8 cellular contexts compared by ENCODE assay signal in the genomic region with DNA sequence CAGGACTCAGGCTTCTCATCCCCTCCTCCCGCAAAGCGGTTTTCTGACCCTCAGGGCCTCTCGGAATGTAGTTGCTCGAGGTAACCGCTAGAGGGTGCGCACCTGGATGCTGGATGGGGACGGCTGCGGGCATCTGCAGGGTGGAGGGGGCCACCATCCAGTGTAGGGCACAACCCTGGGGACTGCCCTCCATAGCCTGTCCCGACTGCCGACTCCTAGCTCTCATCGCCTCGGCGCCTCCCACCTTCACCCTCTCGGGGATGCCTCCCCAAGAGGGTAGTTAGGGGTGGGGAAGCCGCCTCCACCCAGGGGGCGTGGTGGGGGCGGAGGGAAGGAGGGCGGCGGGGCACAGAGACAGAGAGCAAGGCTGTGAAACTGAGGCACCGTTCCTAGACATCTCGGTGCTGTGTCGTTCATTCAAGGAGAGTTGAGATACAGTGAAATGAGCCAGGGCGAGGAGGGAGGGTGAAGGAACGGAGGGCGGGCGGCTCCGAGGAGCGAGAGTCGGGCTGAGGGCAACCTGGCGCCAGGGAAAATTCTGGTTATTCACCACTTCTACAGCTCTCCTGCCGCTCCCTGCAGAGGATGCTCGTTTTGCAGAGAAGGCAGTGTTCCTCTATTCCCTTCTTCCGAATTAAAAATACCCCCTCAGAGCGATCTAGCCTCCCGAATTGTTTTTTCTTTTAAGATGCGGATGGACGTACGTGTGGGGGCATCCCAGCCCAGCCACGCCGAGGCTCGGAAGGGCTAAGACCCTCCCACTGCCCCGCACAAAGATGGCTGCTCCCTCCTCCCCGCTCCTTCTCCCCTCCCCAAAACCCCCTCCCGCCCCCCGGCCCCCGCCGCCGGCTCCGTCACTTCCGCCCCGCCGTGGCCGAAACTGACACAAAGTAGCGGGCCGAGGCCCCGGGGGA. TPM values are rescaled to one million over a fixed set of nuclear protein-coding genes. Genes with fewer than 3 reads are reported as not detected.
DNase-seq lines count a peak whose midpoint lies in the region; ATAC-seq and TF ChIP-seq lines count a peak whose summit lies in the region.

A gene with protein sequence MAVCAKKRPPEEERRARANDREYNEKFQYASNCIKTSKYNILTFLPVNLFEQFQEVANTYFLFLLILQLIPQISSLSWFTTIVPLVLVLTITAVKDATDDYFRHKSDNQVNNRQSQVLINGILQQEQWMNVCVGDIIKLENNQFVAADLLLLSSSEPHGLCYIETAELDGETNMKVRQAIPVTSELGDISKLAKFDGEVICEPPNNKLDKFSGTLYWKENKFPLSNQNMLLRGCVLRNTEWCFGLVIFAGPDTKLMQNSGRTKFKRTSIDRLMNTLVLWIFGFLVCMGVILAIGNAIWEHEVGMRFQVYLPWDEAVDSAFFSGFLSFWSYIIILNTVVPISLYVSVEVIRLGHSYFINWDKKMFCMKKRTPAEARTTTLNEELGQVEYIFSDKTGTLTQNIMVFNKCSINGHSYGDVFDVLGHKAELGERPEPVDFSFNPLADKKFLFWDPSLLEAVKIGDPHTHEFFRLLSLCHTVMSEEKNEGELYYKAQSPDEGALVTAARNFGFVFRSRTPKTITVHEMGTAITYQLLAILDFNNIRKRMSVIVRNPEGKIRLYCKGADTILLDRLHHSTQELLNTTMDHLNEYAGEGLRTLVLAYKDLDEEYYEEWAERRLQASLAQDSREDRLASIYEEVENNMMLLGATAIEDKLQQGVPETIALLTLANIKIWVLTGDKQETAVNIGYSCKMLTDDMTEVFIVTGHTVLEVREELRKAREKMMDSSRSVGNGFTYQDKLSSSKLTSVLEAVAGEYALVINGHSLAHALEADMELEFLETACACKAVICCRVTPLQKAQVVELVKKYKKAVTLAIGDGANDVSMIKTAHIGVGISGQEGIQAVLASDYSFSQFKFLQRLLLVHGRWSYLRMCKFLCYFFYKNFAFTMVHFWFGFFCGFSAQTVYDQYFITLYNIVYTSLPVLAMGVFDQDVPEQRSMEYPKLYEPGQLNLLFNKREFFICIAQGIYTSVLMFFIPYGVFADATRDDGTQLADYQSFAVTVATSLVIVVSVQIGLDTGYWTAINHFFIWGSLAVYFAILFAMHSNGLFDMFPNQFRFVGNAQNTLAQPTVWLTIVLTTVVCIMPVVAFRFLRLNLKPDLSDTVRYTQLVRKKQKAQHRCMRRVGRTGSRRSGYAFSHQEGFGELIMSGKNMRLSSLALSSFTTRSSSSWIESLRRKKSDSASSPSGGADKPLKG (plus strand): TSS at position 857 of the 914 bp plus-strand sequence. CDS start 2,617 bp downstream, outside the sequence.

- H3K27ac ChIP-seq in ectodermal cell (ENCODE audit: insufficient read depth, low read depth, low read length, poor library complexity, severe bottlenecking) = peak within 1 kb of the TSS; percentile 26
- peak within 1 kb of the TSS; percentile 82 to 89 for H3K27ac ChIP-seq in lung (ENCODE audit: low read depth in 1 of 2, low read length in 1 of 2)

- WGBS in ectodermal cell, 2 experiments = 0 to 1% methylated on average over 54 of the region's 56 CpGs
- WGBS in lung, 2 donors = 1% methylated on average over 54 to 56 of the region's 56 CpGs

- H3K4me3 ChIP-seq in ectodermal cell (ENCODE audit: insufficient read depth, low read depth, low read length) (peak within 1 kb of the TSS; percentile 50), lung (peak within 1 kb of the TSS; percentile 58)

- peak; percentile 90 for TF ChIP-seq CTCF in GM10266 (IDR thresholded peaks at IDR 0.05; ENCODE audit: control insufficient read depth, insufficient read depth, low read depth, missing control alignments)
- peak; percentile 71 for TF ChIP-seq CTCF in lung (IDR thresholded peaks at IDR 0.05; ENCODE audit: control extremely low read depth, extremely low read depth)

- H3K4me1 ChIP-seq in ectodermal cell (ENCODE audit: control insufficient read depth, insufficient read depth, low read length) (peaks cover 28% of the 10 kb centered on the region), lung (ENCODE audit: control insufficient read depth in 2 of 2, insufficient read depth in 2 of 2, low read length in 2 of 2) (peaks cover 13 to 26% of the 10 kb centered on the region in 2 donors)

- ATAC-seq in HG03521 (IDR thresholded peaks at IDR 0.05; ENCODE audit: unreplicated experiment) = peak; percentile 32
- peak; percentile 59 for ATAC-seq in activated CD8-positive, alpha-beta T cell treated with anti-CD3 and anti-CD28 coated beads, Interleukin-2, amount 10 ng/mL, durations not matched to agents 7 days and 5 days
- peak; percentile 54 for ATAC-seq in lung (ENCODE audit: insufficient read depth, low FRiP score)
- no peak for ATAC-seq in HG03280 (IDR thresholded peaks at IDR 0.05; ENCODE audit: unreplicated experiment)

- peak within 1 kb of the TSS; percentile 92 for H3K4me3 Mint-ChIP-seq in activated CD8-positive, alpha-beta T cell treated with anti-CD3 and anti-CD28 coated beads, Interleukin-2, amount 10 ng/mL, durations not matched to agents 7 days and 5 days

- H3K9me3 ChIP-seq in ectodermal cell (ENCODE audit: control insufficient read depth, low read length) (no peaks in the 10 kb centered on the region), lung (ENCODE audit: control insufficient read depth in 2 of 2, insufficient read depth in 1 of 2, low read length in 1 of 2) (no peaks in the 10 kb centered on the region)

- no peaks in the 10 kb centered on the region for H3K9me3 Mint-ChIP-seq in activated CD8-positive, alpha-beta T cell treated with anti-CD3 and anti-CD28 coated beads, Interleukin-2, amount 10 ng/mL, durations not matched to agents 7 days and 5 days (ENCODE audit: insufficient read depth)

- H3K27me3 Mint-ChIP-seq in activated CD8-positive, alpha-beta T cell treated with anti-CD3 and anti-CD28 coated beads, Interleukin-2, amount 10 ng/mL, durations not matched to agents 7 days and 5 days (ENCODE audit: low read depth) = peaks cover 21% of the 10 kb centered on the region

- H3K36me3 ChIP-seq in ectodermal cell (ENCODE audit: control insufficient read depth, insufficient read depth, low read length) (no peaks in the 10 kb centered on the region), lung (ENCODE audit: control insufficient read depth in 2 of 2, insufficient read depth in 2 of 2, low read length in 2 of 2) (no peaks in the 10 kb centered on the region)

- POLR2A ChIA-PET in activated CD8-positive, alpha-beta T cell treated with anti-CD3 and anti-CD28 coated beads, Interleukin-2, amount 10 ng/mL, durations not matched to agents 7 days and 5 days (lab: Charles Lee) = interaction anchor here (0.6 to 1.5 kb wide), 5 partner anchors 10 to 233 kb away, joined by 3 to 4 read pairs (median 3); a partner anchor contains a TSS

- peaks cover 4% of the 10 kb centered on the region for H3K36me3 Mint-ChIP-seq in activated CD8-positive, alpha-beta T cell treated with anti-CD3 and anti-CD28 coated beads, Interleukin-2, amount 10 ng/mL, durations not matched to agents 7 days and 5 days (ENCODE audit: low read depth)

- H3K4me1 Mint-ChIP-seq in activated CD8-positive, alpha-beta T cell treated with anti-CD3 and anti-CD28 coated beads, Interleukin-2, amount 10 ng/mL, durations not matched to agents 7 days and 5 days (ENCODE audit: low read depth) = peaks cover 45% of the 10 kb centered on the region

- CTCF ChIA-PET in activated CD8-positive, alpha-beta T cell treated with anti-CD3 and anti-CD28 coated beads, Interleukin-2, amount 10 ng/mL, durations not matched to agents 7 days and 5 days (lab: Charles Lee) = interaction anchor here (0.7 to 9.6 kb wide), 10 partner anchors 9 to 222 kb away, joined by 3 to 195 read pairs (median 6); no protein-coding TSS in a partner anchor

- peak within 1 kb of the TSS; percentile 89 for H3K27ac Mint-ChIP-seq in activated CD8-positive, alpha-beta T cell treated with anti-CD3 and anti-CD28 coated beads, Interleukin-2, amount 10 ng/mL, durations not matched to agents 7 days and 5 days

- H3K27me3 ChIP-seq in ectodermal cell (ENCODE audit: control insufficient read depth, insufficient read depth, low read length, poor library complexity, severe bottlenecking) (no peaks in the 10 kb centered on the region), lung (ENCODE audit: control insufficient read depth, insufficient read depth) (no peaks in the 10 kb centered on the region)

- DNase-seq in GM10266 (ENCODE audit: extremely low spot score) = peak; percentile 89
- DNase-seq in NCI-H82 treated with DMSO at 0.1 percent for 48 hours (lab: John Stamatoyannopoulos, UW; ENCODE audit: unreplicated experiment) = peak; percentile 71
- peak; percentile 87 for DNase-seq in activated CD8-positive, alpha-beta T cell treated with anti-CD3 and anti-CD28 coated beads, Interleukin-2, amount 10 ng/mL, durations not matched to agents 7 days and 5 days
- peak; percentile 74 for DNase-seq in lung (ENCODE audit: low spot score)
- DNase-seq in stimulated activated CD4-positive, alpha-beta T cell treated with anti-CD3 and anti-CD28 coated beads, TNF-alpha, amount 100 ng/mL, for 24 hours (ENCODE audit: low read depth in 3 of 3) = peak; percentile 69 to 79 (median 74)

RNA-seq across cellular contexts. Expression of the gene that starts here (rescaled TPM):
- total RNA-seq in activated CD8-positive, alpha-beta T cell treated with anti-CD3 and anti-CD28 coated beads, Interleukin-2, amount 10 ng/mL, durations not matched to agents 7 days and 5 days = 10 to 100 TPM; 65.3 to 71.6 TPM
- 44.3 TPM for polyA plus RNA-seq in ectodermal cell (2013, experiment 1 of 4)
- 38.5 TPM for polyA plus RNA-seq in ectodermal cell (2013, experiment 2 of 4)
- polyA plus RNA-seq in ectodermal cell (2013, experiment 3 of 4) = 31.8 TPM
- 35.7 TPM for polyA plus RNA-seq in ectodermal cell (2013, experiment 4 of 4)
- 10 to 100 TPM; 43.7 to 45.1 TPM for total RNA-seq in lung
- polyA plus RNA-seq in lung = 10 to 100 TPM; 10.3 to 21.4 TPM
